ENCODE assay signal across 24 cellular contexts in the genomic region with DNA sequence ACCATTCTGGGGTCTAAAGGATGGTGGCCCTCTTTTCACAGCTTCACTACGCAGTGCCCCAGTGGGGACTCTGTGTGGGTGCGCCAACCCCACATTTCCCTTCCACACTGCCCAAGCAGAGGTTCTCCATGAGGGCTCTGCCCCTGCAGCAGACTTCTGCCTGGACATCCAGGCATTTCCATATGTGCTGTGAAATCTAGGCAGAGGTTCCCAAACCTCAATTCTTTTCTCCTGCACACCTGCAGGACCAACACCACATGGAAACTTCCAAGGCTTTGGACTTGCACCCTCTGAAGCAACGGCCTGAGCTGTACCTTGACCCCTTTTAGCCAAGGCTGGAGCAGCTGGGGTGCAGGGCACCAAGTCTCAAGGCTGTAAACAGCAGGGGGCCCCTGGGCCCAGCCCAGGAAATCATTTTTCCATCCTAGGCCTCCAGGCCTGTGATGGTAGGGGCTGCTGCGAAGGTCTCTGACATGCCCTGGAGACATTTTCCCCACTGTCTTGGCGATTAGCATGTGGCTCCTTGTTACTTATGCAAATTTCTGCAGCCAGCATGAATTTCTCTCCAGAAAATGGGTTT.
"Had no signal": no experiment of that assay in that cellular context is flagged by ENCODE, and none has a peak within 500 bp of the region (broad histone marks: within the 10 kb centered on the region; RNA-seq: fewer than 3 reads in every experiment).

No MANE protein-coding gene starts in this region.

- H3K4me3 Mint-ChIP-seq: dendritic cell treated with granulocyte-macrophage colony-stimulating factor and Interleukin-4, amounts not matched to agents 40 ng/mL and 50 ng/mL, for 4 days; effector memory CD8-positive, alpha-beta T cell; endodermal cell had no signal

- H3K9me3 ChIP-seq: colonic mucosa, esophagus muscularis mucosa, gastrocnemius medialis, gastroesophageal sphincter, heart left ventricle had no signal

- H3K4me1 ChIP-seq: colonic mucosa, esophagus muscularis mucosa, esophagus squamous epithelium, foreskin keratinocyte, gastrocnemius medialis, gastroesophageal sphincter, heart left ventricle, heart right ventricle had no signal

- H3K4me1 Mint-ChIP-seq: endodermal cell had no signal

- H3K27ac ChIP-seq: colonic mucosa, coronary artery, dorsolateral prefrontal cortex, epithelial cell of prostate, esophagus muscularis mucosa, esophagus squamous epithelium, foreskin keratinocyte, gastrocnemius medialis, gastroesophageal sphincter, heart left ventricle, heart right ventricle had no signal

- H3K27me3 ChIP-seq: colonic mucosa, esophagus muscularis mucosa, esophagus squamous epithelium, foreskin keratinocyte, gastrocnemius medialis, gastroesophageal sphincter, heart right ventricle had no signal

- DNase-seq: colonic mucosa; cortex of kidney; dermis blood vessel endothelial cell; dorsolateral prefrontal cortex; effector CD4-positive, alpha-beta T cell; effector CD8-positive, alpha-beta T cell; effector memory CD4-positive, alpha-beta T cell; effector memory CD8-positive, alpha-beta T cell; endodermal cell; erythroblast; esophagus squamous epithelium; foreskin fibroblast; foreskin keratinocyte; foreskin melanocyte; gastrocnemius medialis; glutamatergic neuron; head of caudate nucleus; heart left ventricle; heart right ventricle had no signal

- H3K4me3 ChIP-seq: colonic mucosa, coronary artery, dorsolateral prefrontal cortex, esophagus muscularis mucosa, esophagus squamous epithelium, gastrocnemius medialis, gastroesophageal sphincter, heart left ventricle, heart right ventricle had no signal

- H3K27ac Mint-ChIP-seq: dendritic cell treated with granulocyte-macrophage colony-stimulating factor and Interleukin-4, amounts not matched to agents 40 ng/mL and 50 ng/mL, for 4 days; effector memory CD8-positive, alpha-beta T cell; endodermal cell had no signal

- H3K36me3 ChIP-seq: colonic mucosa, esophagus muscularis mucosa, esophagus squamous epithelium, gastrocnemius medialis, gastroesophageal sphincter, heart left ventricle, heart right ventricle had no signal

- H3K27me3 Mint-ChIP-seq: dendritic cell treated with granulocyte-macrophage colony-stimulating factor and Interleukin-4, amounts not matched to agents 40 ng/mL and 50 ng/mL, for 4 days had no signal

- H3K9me3 Mint-ChIP-seq: effector memory CD8-positive, alpha-beta T cell had no signal
